In the genomic region with DNA sequence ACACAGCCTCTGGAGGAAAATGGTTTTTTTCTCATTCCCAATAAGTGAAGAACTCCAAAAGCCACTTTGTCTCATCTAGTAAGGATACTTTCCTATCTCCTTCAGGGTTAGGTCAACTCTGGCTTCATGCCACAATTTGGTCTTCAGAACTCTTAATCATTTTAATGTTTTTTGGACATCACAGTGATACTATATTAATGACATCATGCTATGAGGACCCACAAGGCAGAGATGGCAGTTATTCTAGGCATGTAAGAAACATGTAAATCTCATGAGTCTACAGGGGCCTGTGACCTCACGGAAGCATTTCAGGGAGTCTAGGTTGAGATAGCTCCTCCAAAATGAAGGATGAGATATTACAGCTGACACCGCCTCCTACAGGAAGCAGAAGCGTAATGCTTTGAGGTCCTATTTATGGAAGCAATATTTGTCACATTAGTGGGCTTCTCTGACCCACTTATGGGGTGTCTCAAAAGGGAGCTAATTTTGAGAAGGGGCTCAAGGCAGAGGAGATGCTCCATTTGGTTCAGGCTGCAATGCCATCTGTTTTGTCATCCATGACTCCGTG, we compare ENCODE assay signal across 2 cellular contexts.
TF ChIP-seq lines count a peak whose summit lies in the region.

No MANE protein-coding gene starts in this region.

TF ChIP-seq in SK-N-SH treated with all-trans-retinoic acid at 6 μM for 48 hours, 23 proteins besides CTCF, POLR2A, EP300 and RAD21 (continued from another document):
- TF ChIP-seq, protein P1, sequence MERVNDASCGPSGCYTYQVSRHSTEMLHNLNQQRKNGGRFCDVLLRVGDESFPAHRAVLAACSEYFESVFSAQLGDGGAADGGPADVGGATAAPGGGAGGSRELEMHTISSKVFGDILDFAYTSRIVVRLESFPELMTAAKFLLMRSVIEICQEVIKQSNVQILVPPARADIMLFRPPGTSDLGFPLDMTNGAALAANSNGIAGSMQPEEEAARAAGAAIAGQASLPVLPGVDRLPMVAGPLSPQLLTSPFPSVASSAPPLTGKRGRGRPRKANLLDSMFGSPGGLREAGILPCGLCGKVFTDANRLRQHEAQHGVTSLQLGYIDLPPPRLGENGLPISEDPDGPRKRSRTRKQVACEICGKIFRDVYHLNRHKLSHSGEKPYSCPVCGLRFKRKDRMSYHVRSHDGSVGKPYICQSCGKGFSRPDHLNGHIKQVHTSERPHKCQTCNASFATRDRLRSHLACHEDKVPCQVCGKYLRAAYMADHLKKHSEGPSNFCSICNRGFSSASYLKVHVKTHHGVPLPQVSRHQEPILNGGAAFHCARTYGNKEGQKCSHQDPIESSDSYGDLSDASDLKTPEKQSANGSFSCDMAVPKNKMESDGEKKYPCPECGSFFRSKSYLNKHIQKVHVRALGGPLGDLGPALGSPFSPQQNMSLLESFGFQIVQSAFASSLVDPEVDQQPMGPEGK (CRISPR knock-in tag; IDR thresholded peaks at IDR 0.05; ENCODE audit: borderline replicate concordance), result no peak
- TF ChIP-seq ZNF70 (CRISPR knock-in tag; IDR thresholded peaks at IDR 0.05) (no peak), BACH2 (CRISPR knock-in tag; IDR thresholded peaks at IDR 0.05; ENCODE audit: borderline replicate concordance) (no peak), ZNF565 (CRISPR knock-in tag; conservative IDR thresholded peaks at IDR 0.05; ENCODE audit: low read depth) (no peak), CSDC2 (CRISPR knock-in tag; IDR thresholded peaks at IDR 0.05) (no peak), ESRRG (CRISPR knock-in tag; IDR thresholded peaks at IDR 0.05) (no peak), ARNTL (CRISPR knock-in tag; IDR thresholded peaks at IDR 0.05; ENCODE audit: borderline replicate concordance, low read depth) (no peak), RARB (CRISPR knock-in tag; IDR thresholded peaks at IDR 0.05) (no peak), TOX (CRISPR knock-in tag; IDR thresholded peaks at IDR 0.05; ENCODE audit: borderline replicate concordance) (no peak), ZC3H10 (CRISPR knock-in tag; IDR thresholded peaks at IDR 0.05) (no peak), TCF4 (CRISPR knock-in tag; IDR thresholded peaks at IDR 0.05; ENCODE audit: borderline replicate concordance) (no peak), SNAI2 (CRISPR knock-in tag; IDR thresholded peaks at IDR 0.05) (no peak)
- TF ChIP-seq, protein P2, sequence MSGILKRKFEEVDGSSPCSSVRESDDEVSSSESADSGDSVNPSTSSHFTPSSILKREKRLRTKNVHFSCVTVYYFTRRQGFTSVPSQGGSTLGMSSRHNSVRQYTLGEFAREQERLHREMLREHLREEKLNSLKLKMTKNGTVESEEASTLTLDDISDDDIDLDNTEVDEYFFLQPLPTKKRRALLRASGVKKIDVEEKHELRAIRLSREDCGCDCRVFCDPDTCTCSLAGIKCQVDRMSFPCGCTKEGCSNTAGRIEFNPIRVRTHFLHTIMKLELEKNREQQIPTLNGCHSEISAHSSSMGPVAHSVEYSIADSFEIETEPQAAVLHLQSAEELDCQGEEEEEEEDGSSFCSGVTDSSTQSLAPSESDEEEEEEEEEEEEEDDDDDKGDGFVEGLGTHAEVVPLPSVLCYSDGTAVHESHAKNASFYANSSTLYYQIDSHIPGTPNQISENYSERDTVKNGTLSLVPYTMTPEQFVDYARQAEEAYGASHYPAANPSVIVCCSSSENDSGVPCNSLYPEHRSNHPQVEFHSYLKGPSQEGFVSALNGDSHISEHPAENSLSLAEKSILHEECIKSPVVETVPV (CRISPR knock-in tag; IDR thresholded peaks at IDR 0.05), result no peak
- TF ChIP-seq, protein P3, sequence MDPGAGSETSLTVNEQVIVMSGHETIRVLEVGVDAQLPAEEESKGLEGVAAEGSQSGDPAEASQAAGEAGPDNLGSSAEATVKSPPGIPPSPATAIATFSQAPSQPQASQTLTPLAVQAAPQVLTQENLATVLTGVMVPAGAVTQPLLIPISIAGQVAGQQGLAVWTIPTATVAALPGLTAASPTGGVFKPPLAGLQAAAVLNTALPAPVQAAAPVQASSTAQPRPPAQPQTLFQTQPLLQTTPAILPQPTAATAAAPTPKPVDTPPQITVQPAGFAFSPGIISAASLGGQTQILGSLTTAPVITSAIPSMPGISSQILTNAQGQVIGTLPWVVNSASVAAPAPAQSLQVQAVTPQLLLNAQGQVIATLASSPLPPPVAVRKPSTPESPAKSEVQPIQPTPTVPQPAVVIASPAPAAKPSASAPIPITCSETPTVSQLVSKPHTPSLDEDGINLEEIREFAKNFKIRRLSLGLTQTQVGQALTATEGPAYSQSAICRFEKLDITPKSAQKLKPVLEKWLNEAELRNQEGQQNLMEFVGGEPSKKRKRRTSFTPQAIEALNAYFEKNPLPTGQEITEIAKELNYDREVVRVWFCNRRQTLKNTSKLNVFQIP (CRISPR knock-in tag; IDR thresholded peaks at IDR 0.05; ENCODE audit: borderline replicate concordance, low read depth), result no peak
- TF ChIP-seq, protein P4, sequence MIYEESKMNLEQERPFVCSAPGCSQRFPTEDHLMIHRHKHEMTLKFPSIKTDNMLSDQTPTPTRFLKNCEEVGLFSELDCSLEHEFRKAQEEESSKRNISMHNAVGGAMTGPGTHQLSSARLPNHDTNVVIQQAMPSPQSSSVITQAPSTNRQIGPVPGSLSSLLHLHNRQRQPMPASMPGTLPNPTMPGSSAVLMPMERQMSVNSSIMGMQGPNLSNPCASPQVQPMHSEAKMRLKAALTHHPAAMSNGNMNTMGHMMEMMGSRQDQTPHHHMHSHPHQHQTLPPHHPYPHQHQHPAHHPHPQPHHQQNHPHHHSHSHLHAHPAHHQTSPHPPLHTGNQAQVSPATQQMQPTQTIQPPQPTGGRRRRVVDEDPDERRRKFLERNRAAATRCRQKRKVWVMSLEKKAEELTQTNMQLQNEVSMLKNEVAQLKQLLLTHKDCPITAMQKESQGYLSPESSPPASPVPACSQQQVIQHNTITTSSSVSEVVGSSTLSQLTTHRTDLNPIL (CRISPR knock-in tag; IDR thresholded peaks at IDR 0.05; ENCODE audit: low read depth), result no peak
- TF ChIP-seq, protein P5, sequence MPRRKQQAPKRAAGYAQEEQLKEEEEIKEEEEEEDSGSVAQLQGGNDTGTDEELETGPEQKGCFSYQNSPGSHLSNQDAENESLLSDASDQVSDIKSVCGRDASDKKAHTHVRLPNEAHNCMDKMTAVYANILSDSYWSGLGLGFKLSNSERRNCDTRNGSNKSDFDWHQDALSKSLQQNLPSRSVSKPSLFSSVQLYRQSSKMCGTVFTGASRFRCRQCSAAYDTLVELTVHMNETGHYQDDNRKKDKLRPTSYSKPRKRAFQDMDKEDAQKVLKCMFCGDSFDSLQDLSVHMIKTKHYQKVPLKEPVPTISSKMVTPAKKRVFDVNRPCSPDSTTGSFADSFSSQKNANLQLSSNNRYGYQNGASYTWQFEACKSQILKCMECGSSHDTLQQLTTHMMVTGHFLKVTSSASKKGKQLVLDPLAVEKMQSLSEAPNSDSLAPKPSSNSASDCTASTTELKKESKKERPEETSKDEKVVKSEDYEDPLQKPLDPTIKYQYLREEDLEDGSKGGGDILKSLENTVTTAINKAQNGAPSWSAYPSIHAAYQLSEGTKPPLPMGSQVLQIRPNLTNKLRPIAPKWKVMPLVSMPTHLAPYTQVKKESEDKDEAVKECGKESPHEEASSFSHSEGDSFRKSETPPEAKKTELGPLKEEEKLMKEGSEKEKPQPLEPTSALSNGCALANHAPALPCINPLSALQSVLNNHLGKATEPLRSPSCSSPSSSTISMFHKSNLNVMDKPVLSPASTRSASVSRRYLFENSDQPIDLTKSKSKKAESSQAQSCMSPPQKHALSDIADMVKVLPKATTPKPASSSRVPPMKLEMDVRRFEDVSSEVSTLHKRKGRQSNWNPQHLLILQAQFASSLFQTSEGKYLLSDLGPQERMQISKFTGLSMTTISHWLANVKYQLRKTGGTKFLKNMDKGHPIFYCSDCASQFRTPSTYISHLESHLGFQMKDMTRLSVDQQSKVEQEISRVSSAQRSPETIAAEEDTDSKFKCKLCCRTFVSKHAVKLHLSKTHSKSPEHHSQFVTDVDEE (CRISPR knock-in tag; IDR thresholded peaks at IDR 0.05), result no peak

TF ChIP-seq in HEK293, 187 proteins besides CTCF, POLR2A, EP300 and RAD21 (continued from another document):
- TF ChIP-seq, protein P6, sequence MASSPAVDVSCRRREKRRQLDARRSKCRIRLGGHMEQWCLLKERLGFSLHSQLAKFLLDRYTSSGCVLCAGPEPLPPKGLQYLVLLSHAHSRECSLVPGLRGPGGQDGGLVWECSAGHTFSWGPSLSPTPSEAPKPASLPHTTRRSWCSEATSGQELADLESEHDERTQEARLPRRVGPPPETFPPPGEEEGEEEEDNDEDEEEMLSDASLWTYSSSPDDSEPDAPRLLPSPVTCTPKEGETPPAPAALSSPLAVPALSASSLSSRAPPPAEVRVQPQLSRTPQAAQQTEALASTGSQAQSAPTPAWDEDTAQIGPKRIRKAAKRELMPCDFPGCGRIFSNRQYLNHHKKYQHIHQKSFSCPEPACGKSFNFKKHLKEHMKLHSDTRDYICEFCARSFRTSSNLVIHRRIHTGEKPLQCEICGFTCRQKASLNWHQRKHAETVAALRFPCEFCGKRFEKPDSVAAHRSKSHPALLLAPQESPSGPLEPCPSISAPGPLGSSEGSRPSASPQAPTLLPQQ (tag by site-specific recombination; IDR thresholded peaks at IDR 0.05), result peak; percentile 22; the same call in 1 of the 2 replicates
- no peak for TF ChIP-seq ZNF658 (tag by site-specific recombination; IDR thresholded peaks at IDR 0.05)
- TF ChIP-seq, protein P7, sequence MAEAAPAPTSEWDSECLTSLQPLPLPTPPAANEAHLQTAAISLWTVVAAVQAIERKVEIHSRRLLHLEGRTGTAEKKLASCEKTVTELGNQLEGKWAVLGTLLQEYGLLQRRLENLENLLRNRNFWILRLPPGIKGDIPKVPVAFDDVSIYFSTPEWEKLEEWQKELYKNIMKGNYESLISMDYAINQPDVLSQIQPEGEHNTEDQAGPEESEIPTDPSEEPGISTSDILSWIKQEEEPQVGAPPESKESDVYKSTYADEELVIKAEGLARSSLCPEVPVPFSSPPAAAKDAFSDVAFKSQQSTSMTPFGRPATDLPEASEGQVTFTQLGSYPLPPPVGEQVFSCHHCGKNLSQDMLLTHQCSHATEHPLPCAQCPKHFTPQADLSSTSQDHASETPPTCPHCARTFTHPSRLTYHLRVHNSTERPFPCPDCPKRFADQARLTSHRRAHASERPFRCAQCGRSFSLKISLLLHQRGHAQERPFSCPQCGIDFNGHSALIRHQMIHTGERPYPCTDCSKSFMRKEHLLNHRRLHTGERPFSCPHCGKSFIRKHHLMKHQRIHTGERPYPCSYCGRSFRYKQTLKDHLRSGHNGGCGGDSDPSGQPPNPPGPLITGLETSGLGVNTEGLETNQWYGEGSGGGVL (tag by site-specific recombination; IDR thresholded peaks at IDR 0.05), result no peak
- TF ChIP-seq, protein P8, sequence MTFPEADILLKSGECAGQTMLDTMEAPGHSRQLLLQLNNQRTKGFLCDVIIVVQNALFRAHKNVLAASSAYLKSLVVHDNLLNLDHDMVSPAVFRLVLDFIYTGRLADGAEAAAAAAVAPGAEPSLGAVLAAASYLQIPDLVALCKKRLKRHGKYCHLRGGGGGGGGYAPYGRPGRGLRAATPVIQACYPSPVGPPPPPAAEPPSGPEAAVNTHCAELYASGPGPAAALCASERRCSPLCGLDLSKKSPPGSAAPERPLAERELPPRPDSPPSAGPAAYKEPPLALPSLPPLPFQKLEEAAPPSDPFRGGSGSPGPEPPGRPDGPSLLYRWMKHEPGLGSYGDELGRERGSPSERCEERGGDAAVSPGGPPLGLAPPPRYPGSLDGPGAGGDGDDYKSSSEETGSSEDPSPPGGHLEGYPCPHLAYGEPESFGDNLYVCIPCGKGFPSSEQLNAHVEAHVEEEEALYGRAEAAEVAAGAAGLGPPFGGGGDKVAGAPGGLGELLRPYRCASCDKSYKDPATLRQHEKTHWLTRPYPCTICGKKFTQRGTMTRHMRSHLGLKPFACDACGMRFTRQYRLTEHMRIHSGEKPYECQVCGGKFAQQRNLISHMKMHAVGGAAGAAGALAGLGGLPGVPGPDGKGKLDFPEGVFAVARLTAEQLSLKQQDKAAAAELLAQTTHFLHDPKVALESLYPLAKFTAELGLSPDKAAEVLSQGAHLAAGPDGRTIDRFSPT (tag by site-specific recombination; IDR thresholded peaks at IDR 0.05), result no peak
- TF ChIP-seq, protein P9, sequence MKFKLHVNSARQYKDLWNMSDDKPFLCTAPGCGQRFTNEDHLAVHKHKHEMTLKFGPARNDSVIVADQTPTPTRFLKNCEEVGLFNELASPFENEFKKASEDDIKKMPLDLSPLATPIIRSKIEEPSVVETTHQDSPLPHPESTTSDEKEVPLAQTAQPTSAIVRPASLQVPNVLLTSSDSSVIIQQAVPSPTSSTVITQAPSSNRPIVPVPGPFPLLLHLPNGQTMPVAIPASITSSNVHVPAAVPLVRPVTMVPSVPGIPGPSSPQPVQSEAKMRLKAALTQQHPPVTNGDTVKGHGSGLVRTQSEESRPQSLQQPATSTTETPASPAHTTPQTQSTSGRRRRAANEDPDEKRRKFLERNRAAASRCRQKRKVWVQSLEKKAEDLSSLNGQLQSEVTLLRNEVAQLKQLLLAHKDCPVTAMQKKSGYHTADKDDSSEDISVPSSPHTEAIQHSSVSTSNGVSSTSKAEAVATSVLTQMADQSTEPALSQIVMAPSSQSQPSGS (tag by site-specific recombination; IDR thresholded peaks at IDR 0.05; ENCODE audit: low read depth), result peak; percentile 94
- peak; percentile 84; the same call in 1 of the 2 replicates for TF ChIP-seq ZNF785 (tag by site-specific recombination; IDR thresholded peaks at IDR 0.05)
